In genomic region chr2:227164745-227165350, GRCh38 we compare ENCODE assay signal across 9 cellular contexts. TPM values are rescaled to one million over a fixed set of nuclear protein-coding genes. Genes with fewer than 3 reads are reported as not detected.
A peak's percentile ranks its signal among the peaks of the same experiment; 100 is the strongest.
DNase-seq lines count a peak whose midpoint lies in the region; ATAC-seq, FAIRE-seq and TF ChIP-seq lines count a peak whose summit lies in the region.
"Had no signal": no experiment of that assay in that cellular context is flagged by ENCODE, and none has a peak within 500 bp of the region (broad histone marks: within the 10 kb centered on the region; RNA-seq: fewer than 3 reads in every experiment).

No MANE protein-coding gene starts in this region.

- no peak overlapping the region for H2AFZ ChIP-seq in HepG2 (ENCODE audit: low read length)

- H3K36me3 ChIP-seq in HepG2 (replicated peaks in 1 of 2; ENCODE audit: control insufficient read depth in 1 of 2, insufficient read depth in 2 of 2, low read length in 2 of 2) = no peaks in the 10 kb centered on the region

- WGBS in HepG2 (ENCODE audit: low lambda C conversion rate) = 9% methylated on average over 17 of the region's 39 CpGs

- H3K27me3 Mint-ChIP-seq in type B pancreatic cell = peaks cover 81% of the 10 kb centered on the region

- H3K27ac ChIP-seq in HepG2 (ENCODE audit: extremely low read length, insufficient read depth, low read length) = no peak overlapping the region

- H3K27ac Mint-ChIP-seq in type B pancreatic cell = no peak overlapping the region

- CTCF ChIA-PET in HepG2 (lab: Yijun Ruan, JAX; ENCODE audit: low intra/inter-chr PET ratio, low total read pairs) = no interaction called here

- no peaks in the 10 kb centered on the region for H3K9me3 ChIP-seq in HepG2 (ENCODE audit: low read length)

- no peaks in the 10 kb centered on the region for H3K9me3 Mint-ChIP-seq in type B pancreatic cell

- no peak for TF ChIP-seq RAD21 in HepG2 (CRISPR knock-in tag; IDR thresholded peaks at IDR 0.05)

- H3K9ac ChIP-seq in HepG2 (ENCODE audit: insufficient read depth, low read depth, low read length) = no peak overlapping the region

- H3K4me1 ChIP-seq in HepG2 (ENCODE audit: insufficient read depth, low read length) = peaks cover 17% of the 10 kb centered on the region

- peak; percentile 72 for DNase-seq in DMS 273 (lab: John Stamatoyannopoulos, UW; ENCODE audit: unreplicated experiment)
- DNase-seq in DMS 273 treated with DMSO at 0.1 percent for 48 hours (lab: John Stamatoyannopoulos, UW) = no peak
- peak; percentile 15 for DNase-seq in HK-2 (ENCODE audit: unreplicated experiment)
- DNase-seq in astrocyte of the hippocampus (ENCODE audit: low read depth, low spot score) = peak; percentile 5
- DNase-seq in HepG2 (ENCODE audit: low spot score) = no peak
- DNase-seq in type B pancreatic cell (ENCODE audit: extremely low spot score, unreplicated experiment) = no peak
- no peak for DNase-seq in posterior vena cava (ENCODE audit: low spot score)

- no TSS peak for BruUV-seq in HepG2 (replicated peaks; lab: Mats Ljungman, UMichigan)

- peak overlapping the region; percentile 78 for H3K4me3 Mint-ChIP-seq in type B pancreatic cell

- no peak for TF ChIP-seq CTCF in HepG2 (CRISPR knock-in tag; IDR thresholded peaks at IDR 0.05)
- no peak for TF ChIP-seq CTCF in type B pancreatic cell (conservative IDR thresholded peaks at IDR 0.05)

- H3K4me1 Mint-ChIP-seq in type B pancreatic cell (ENCODE audit: unreplicated experiment) = peaks cover 3% of the 10 kb centered on the region

- H3K4me2 ChIP-seq in HepG2 (ENCODE audit: low read depth, low read length) = peak overlapping the region; percentile 51; the same call in 1 of the 2 replicates

- POLR2A ChIA-PET in HepG2 (lab: Yijun Ruan, JAX) = no interaction called here

- TF ChIP-seq EP300 in HepG2 (IDR thresholded peaks at IDR 0.05; ENCODE audit: low read depth in 2 of 2, low read length in 2 of 2) (no peak), HepG2 (CRISPR knock-in tag; IDR thresholded peaks at IDR 0.05; ENCODE audit: borderline replicate concordance) (no peak)

- in situ Hi-C loops in HepG2 (cut with HindIII; ENCODE audit: extremely low pct_ligation_motif_present, low pct_unique_long_range_greater_than_20kb) = no loop called here

- intact Hi-C loops in HepG2 (cut with micrococcal nuclease; ENCODE audit: unreplicated experiment) = no loop called here
- intact Hi-C loops in posterior vena cava (cut with DNase I) = no loop called here

- no peak for TF ChIP-seq POLR2A in HepG2 (IDR thresholded peaks at IDR 0.05; ENCODE audit: insufficient read depth in 1 of 2, low read depth in 2 of 2, low read length in 2 of 2)

- no peaks in the 10 kb centered on the region for H3K79me2 ChIP-seq in HepG2 (ENCODE audit: insufficient read depth, low read length)

- H3K4me3 ChIP-seq in HepG2 (replicated peaks in 1 of 3; ENCODE audit: insufficient read depth in 1 of 3, low read depth in 2 of 3, low read length in 3 of 3) = peak overlapping the region in 1 of 3 experiments; percentile 47; a peak in 1 of 6 replicates

- ATAC-seq in GM21526 (IDR thresholded peaks at IDR 0.05; ENCODE audit: low FRiP score, unreplicated experiment) = peak; percentile 66
- peak; percentile 67 for ATAC-seq in HepG2

- peaks cover 4 to 40% of the 10 kb centered on the region in 2 experiments for H3K27me3 ChIP-seq in HepG2 (ENCODE audit: control insufficient read depth in 1 of 2, insufficient read depth in 2 of 2, low read length in 2 of 2)

- H4K20me1 ChIP-seq in HepG2 (ENCODE audit: insufficient read depth, low read length) = no peaks in the 10 kb centered on the region

- H3K36me3 Mint-ChIP-seq in type B pancreatic cell = no peaks in the 10 kb centered on the region

- FAIRE-seq in HepG2 (lab: Jason Lieb, UNC) = no peak
- FAIRE-seq: A204.1 had no signal

TF ChIP-seq in HepG2, 621 proteins besides CTCF, POLR2A, EP300 and RAD21 (continues in another document):
- TF ChIP-seq SMARCE1 (IDR thresholded peaks at IDR 0.05; ENCODE audit: borderline replicate concordance) (no peak), ZNF263 (CRISPR knock-in tag; IDR thresholded peaks at IDR 0.05) (peak; percentile 42; the same call in 1 of the 2 replicates), ZEB1 (IDR thresholded peaks at IDR 0.05; ENCODE audit: insufficient replicate concordance, low read depth) (no peak), RFXANK (CRISPR knock-in tag; IDR thresholded peaks at IDR 0.05) (no peak), EHMT2 (IDR thresholded peaks at IDR 0.05; ENCODE audit: borderline replicate concordance, low read depth, low read length) (no peak), PTBP1 (IDR thresholded peaks at IDR 0.05; ENCODE audit: low read depth, low read length, poor library complexity, severe bottlenecking) (no peak), GABPB1 (CRISPR knock-in tag; IDR thresholded peaks at IDR 0.05) (peak; percentile 22; the same call in 1 of the 2 replicates), ARID3A (IDR thresholded peaks at IDR 0.05; ENCODE audit: low read depth, low read length) (no peak)

RNA-seq across cellular contexts. Expression of gene COL4A3, which starts 0.4 kb away (rescaled TPM):
- total RNA-seq in HepG2 (2016; rRNA removed; fragmentation: Illumina TruSeq; extraction: Trizol) = 0.02 TPM in 1 of 2 replicates, not detected in the other
- total RNA-seq in HepG2 (2016; cell fraction: cytosol; rRNA removed; fragmentation: Illumina TruSeq; extraction: Trizol; ENCODE audit: low read depth) = 0.09 and 0.10 TPM in 2 replicates
- 0.02 TPM in 1 of 2 replicates, not detected in the other for total RNA-seq in HepG2 (2016; cell fraction: insoluble cytoplasmic fraction; rRNA removed; fragmentation: Illumina TruSeq; extraction: Trizol)
- total RNA-seq in HepG2 (2016; cell fraction: membrane; rRNA removed; fragmentation: Illumina TruSeq; extraction: Trizol) = 0.03 and 0.07 TPM in 2 replicates
- total RNA-seq in HepG2 (2016; cell fraction: nucleus; rRNA removed; fragmentation: Illumina TruSeq; extraction: Trizol) = 0.09 TPM in 1 of 2 replicates, not detected in the other
- not detected in 2 replicates for polyA plus RNA-seq in HepG2 (2011; rRNA removed)
- polyA plus RNA-seq in HepG2 (2011; cell fraction: cytosol; rRNA removed) = not detected in 2 replicates
- not detected in 2 replicates for polyA plus RNA-seq in HepG2 (2011; cell fraction: nucleus; rRNA removed)
- polyA plus RNA-seq in HepG2 (2012) = not detected in 2 replicates
- polyA plus RNA-seq in HepG2 (2016; cell fraction: cytosol; fragmentation: Illumina TruSeq; extraction: Trizol; ENCODE audit: low read depth) = not detected in 2 replicates
- not detected in 2 replicates for polyA plus RNA-seq in HepG2 (2016; cell fraction: insoluble cytoplasmic fraction; fragmentation: Illumina TruSeq; extraction: Trizol; ENCODE audit: low read depth)
- polyA plus RNA-seq in HepG2 (2016; cell fraction: membrane; fragmentation: Illumina TruSeq; extraction: Trizol; ENCODE audit: low read depth) = not detected in 2 replicates
- polyA plus RNA-seq in HepG2 (2016; cell fraction: nucleus; fragmentation: Illumina TruSeq; extraction: Trizol; ENCODE audit: insufficient read depth, low read depth) = not detected in 2 replicates
- 5.8 TPM in 1 of 2 replicates, not detected in the other for polyA minus RNA-seq in HepG2 (2011; rRNA and poly(A)+ RNA removed; ENCODE audit: low replicate concordance)
- not detected in 2 replicates for polyA minus RNA-seq in HepG2 (2011; cell fraction: cytosol; rRNA and poly(A)+ RNA removed)
- 0.12 and 0.26 TPM in 2 replicates for polyA minus RNA-seq in HepG2 (2011; cell fraction: nucleus; rRNA and poly(A)+ RNA removed)
- 0.19 and 0.48 TPM in 2 replicates for total RNA-seq in type B pancreatic cell (ENCODE audit: low replicate concordance)
- under 1 TPM; 0.42 to 0.76 TPM for total RNA-seq in posterior vena cava

RNA-seq across cellular contexts. Expression of gene COL4A4, which starts 0.8 kb away (rescaled TPM):
- not detected in 2 replicates for total RNA-seq in HepG2 (2016; rRNA removed; fragmentation: Illumina TruSeq; extraction: Trizol)
- not detected in 2 replicates for total RNA-seq in HepG2 (2016; cell fraction: cytosol; rRNA removed; fragmentation: Illumina TruSeq; extraction: Trizol; ENCODE audit: low read depth)
- total RNA-seq in HepG2 (2016; cell fraction: insoluble cytoplasmic fraction; rRNA removed; fragmentation: Illumina TruSeq; extraction: Trizol) = not detected in 2 replicates
- total RNA-seq in HepG2 (2016; cell fraction: membrane; rRNA removed; fragmentation: Illumina TruSeq; extraction: Trizol) = not detected in 2 replicates
- not detected in 2 replicates for total RNA-seq in HepG2 (2016; cell fraction: nucleus; rRNA removed; fragmentation: Illumina TruSeq; extraction: Trizol)
- polyA plus RNA-seq in HepG2 (2011; rRNA removed) = not detected in 2 replicates
- polyA plus RNA-seq in HepG2 (2011; cell fraction: cytosol; rRNA removed) = not detected in 2 replicates
- not detected in 2 replicates for polyA plus RNA-seq in HepG2 (2011; cell fraction: nucleus; rRNA removed)
- polyA plus RNA-seq in HepG2 (2012) = 0.01 and 0.03 TPM in 2 replicates
- polyA plus RNA-seq in HepG2 (2016; cell fraction: cytosol; fragmentation: Illumina TruSeq; extraction: Trizol; ENCODE audit: low read depth) = not detected in 2 replicates
- polyA plus RNA-seq in HepG2 (2016; cell fraction: insoluble cytoplasmic fraction; fragmentation: Illumina TruSeq; extraction: Trizol; ENCODE audit: low read depth) = not detected in 2 replicates
- not detected in 2 replicates for polyA plus RNA-seq in HepG2 (2016; cell fraction: membrane; fragmentation: Illumina TruSeq; extraction: Trizol; ENCODE audit: low read depth)
- polyA plus RNA-seq in HepG2 (2016; cell fraction: nucleus; fragmentation: Illumina TruSeq; extraction: Trizol; ENCODE audit: insufficient read depth, low read depth) = not detected in 2 replicates
- polyA minus RNA-seq in HepG2 (2011; rRNA and poly(A)+ RNA removed; ENCODE audit: low replicate concordance) = 6.9 TPM in 1 of 2 replicates, not detected in the other
- 0.09 TPM in 1 of 2 replicates, not detected in the other for polyA minus RNA-seq in HepG2 (2011; cell fraction: cytosol; rRNA and poly(A)+ RNA removed)
- polyA minus RNA-seq in HepG2 (2011; cell fraction: nucleus; rRNA and poly(A)+ RNA removed) = under 0.01 TPM in 2 replicates
- 1.1 and 1.9 TPM in 2 replicates for total RNA-seq in type B pancreatic cell (ENCODE audit: low replicate concordance)
- 1 to 10 TPM in 1 of 2 donors, under 1 TPM in 1; 0.93 to 3.0 TPM for total RNA-seq in posterior vena cava

Comparison
In these comparisons a context has a peak if more than half of its experiments do, and no peak if none do; other contexts are left out.
1. DNase-seq: peak in DMS 273 (single experiment), HK-2 (single experiment) and astrocyte of the hippocampus (single experiment); none in DMS 273 treated with DMSO at 0.1 percent for 48 hours (single experiment), HepG2 (single experiment), type B pancreatic cell (single experiment) and posterior vena cava (single experiment).